Comparison of ENCODE assay signal across 6 cellular contexts in genomic region chr6:89064931-89065330, GRCh38. TPM values are rescaled to one million over a fixed set of nuclear protein-coding genes. Genes with fewer than 3 reads are reported as not detected.
"Had no signal": no experiment of that assay in that cellular context is flagged by ENCODE, and none has a peak within 500 bp of the region (broad histone marks: within the 10 kb centered on the region; RNA-seq: fewer than 3 reads in every experiment).

No MANE protein-coding gene starts in this region.

RNA-seq across cellular contexts. Expression of gene SRSF12, which starts 52.9 kb away (rescaled TPM):
- total RNA-seq: OCI-LY7, PC-3, PC-9, Peyer's patch, Right ventricle myocardium superior, RPMI7951 had no signal
